8 cellular contexts compared by ENCODE assay signal in genomic region chr11:62881579-62882427, GRCh38. TPM values are rescaled to one million over a fixed set of nuclear protein-coding genes. Genes with fewer than 3 reads are reported as not detected.
DNase-seq lines count a peak whose midpoint lies in the region; ATAC-seq, FAIRE-seq and TF ChIP-seq lines count a peak whose summit lies in the region.

No MANE protein-coding gene starts in this region.

- H3K4me3 Mint-ChIP-seq in activated T-helper 17 cell treated with anti-CD3 and anti-CD28 coated beads, Interleukin-2, amount 50 U/mL, for 72 hours = peak overlapping the region; percentile 99
- H3K4me3 Mint-ChIP-seq in neural crest cell = peak overlapping the region; percentile 100
- H3K4me3 Mint-ChIP-seq in stimulated activated naive CD8-positive, alpha-beta T cell treated with anti-CD3 and anti-CD28 coated beads, Interleukin-15, amount 100 ng/mL, for 72 hours = peak overlapping the region; percentile 94

- FAIRE-seq in HTR-8/SVneo (lab: Jason Lieb, UNC) (no peak), RCC 7860 (lab: Jason Lieb, UNC) (no peak)

- peaks cover 80% of the 10 kb centered on the region for H3K36me3 Mint-ChIP-seq in activated T-helper 17 cell treated with anti-CD3 and anti-CD28 coated beads, Interleukin-2, amount 50 U/mL, for 72 hours (ENCODE audit: low read depth)
- peaks cover 50% of the 10 kb centered on the region for H3K36me3 Mint-ChIP-seq in neural crest cell (ENCODE audit: low read depth)

- peak overlapping the region; percentile 99 for H3K27ac Mint-ChIP-seq in activated T-helper 17 cell treated with anti-CD3 and anti-CD28 coated beads, Interleukin-2, amount 50 U/mL, for 72 hours
- H3K27ac Mint-ChIP-seq in neural crest cell (ENCODE audit: unreplicated experiment) = peak overlapping the region; percentile 100
- peak overlapping the region; percentile 100 for H3K27ac Mint-ChIP-seq in stimulated activated naive CD8-positive, alpha-beta T cell treated with anti-CD3 and anti-CD28 coated beads, Interleukin-15, amount 100 ng/mL, for 72 hours

- H3K9me3 Mint-ChIP-seq in activated T-helper 17 cell treated with anti-CD3 and anti-CD28 coated beads, Interleukin-2, amount 50 U/mL, for 72 hours = no peaks in the 10 kb centered on the region
- no peaks in the 10 kb centered on the region for H3K9me3 Mint-ChIP-seq in neural crest cell
- no peaks in the 10 kb centered on the region for H3K9me3 Mint-ChIP-seq in stimulated activated naive CD8-positive, alpha-beta T cell treated with anti-CD3 and anti-CD28 coated beads, Interleukin-15, amount 100 ng/mL, for 72 hours

- H3K27me3 Mint-ChIP-seq in activated T-helper 17 cell treated with anti-CD3 and anti-CD28 coated beads, Interleukin-2, amount 50 U/mL, for 72 hours = no peaks in the 10 kb centered on the region
- H3K27me3 Mint-ChIP-seq in neural crest cell (ENCODE audit: low read depth) = peaks cover 12% of the 10 kb centered on the region
- no peaks in the 10 kb centered on the region for H3K27me3 Mint-ChIP-seq in stimulated activated naive CD8-positive, alpha-beta T cell treated with anti-CD3 and anti-CD28 coated beads, Interleukin-15, amount 100 ng/mL, for 72 hours

- DNase-seq in D341Med (ENCODE audit: low spot score) (peak; percentile 83), HTR-8/SVneo (ENCODE audit: insufficient read length, low spot score) (peak; percentile 93), RCC 7860 (ENCODE audit: low spot score) (peak; percentile 90), fibroblast of peridontal ligament (ENCODE audit: extremely low read depth) (peak; percentile 97), neural crest cell (ENCODE audit: low read depth, low spot score) (peak; percentile 76)
- peak; percentile 93 to 97 for DNase-seq in stimulated activated naive CD8-positive, alpha-beta T cell treated with anti-CD3 and anti-CD28 coated beads, Interleukin-15, amount 100 ng/mL, for 72 hours

- TF ChIP-seq CTCF in neural crest cell (conservative IDR thresholded peaks at IDR 0.05) = no peak

- ATAC-seq in GM21381 (IDR thresholded peaks at IDR 0.05; ENCODE audit: unreplicated experiment) = peak; percentile 37
- peak; percentile 80 for ATAC-seq in activated T-helper 17 cell treated with anti-CD3 and anti-CD28 coated beads, Interleukin-2, amount 50 U/mL, for 72 hours (replicated peaks)
- ATAC-seq in stimulated activated naive CD8-positive, alpha-beta T cell treated with anti-CD3 and anti-CD28 coated beads, Interleukin-15, amount 100 ng/mL, for 72 hours = peak; percentile 74

- peaks cover 32% of the 10 kb centered on the region for H3K4me1 Mint-ChIP-seq in activated T-helper 17 cell treated with anti-CD3 and anti-CD28 coated beads, Interleukin-2, amount 50 U/mL, for 72 hours
- H3K4me1 Mint-ChIP-seq in neural crest cell = peaks cover 68% of the 10 kb centered on the region
- H3K4me1 Mint-ChIP-seq in stimulated activated naive CD8-positive, alpha-beta T cell treated with anti-CD3 and anti-CD28 coated beads, Interleukin-15, amount 100 ng/mL, for 72 hours = peaks cover 63% of the 10 kb centered on the region

RNA-seq across cellular contexts. Expression of gene SLC3A2, which starts 1.1 kb away (rescaled TPM):
- total RNA-seq in activated T-helper 17 cell treated with anti-CD3 and anti-CD28 coated beads, Interleukin-2, amount 50 U/mL, for 72 hours = 100 to 1,000 TPM; 176 to 287 TPM
- 181 and 185 TPM in 2 replicates for total RNA-seq in neural crest cell

RNA-seq across cellular contexts. Expression of gene CHRM1, which starts 39.4 kb away (rescaled TPM):
- total RNA-seq in activated T-helper 17 cell treated with anti-CD3 and anti-CD28 coated beads, Interleukin-2, amount 50 U/mL, for 72 hours = not detected
- not detected in 2 replicates for total RNA-seq in neural crest cell

RNA-seq across cellular contexts. Expression of gene WDR74, which starts 42.4 kb away (rescaled TPM):
- 100 to 1,000 TPM in 1 of 2 donors, 10 to 100 TPM in 1; 70.3 to 104 TPM for total RNA-seq in activated T-helper 17 cell treated with anti-CD3 and anti-CD28 coated beads, Interleukin-2, amount 50 U/mL, for 72 hours
- 62.1 and 69.2 TPM in 2 replicates for total RNA-seq in neural crest cell

RNA-seq across cellular contexts. Expression of gene TEX54, which starts 49.2 kb away (rescaled TPM):
- total RNA-seq in activated T-helper 17 cell treated with anti-CD3 and anti-CD28 coated beads, Interleukin-2, amount 50 U/mL, for 72 hours = under 1 TPM; 0.82 TPM
- not detected in 2 replicates for total RNA-seq in neural crest cell

RNA-seq across cellular contexts. Expression of gene STX5, which starts 50.0 kb away (rescaled TPM):
- total RNA-seq in activated T-helper 17 cell treated with anti-CD3 and anti-CD28 coated beads, Interleukin-2, amount 50 U/mL, for 72 hours = 10 to 100 TPM; 23.4 to 32.0 TPM
- 24.1 and 27.2 TPM in 2 replicates for total RNA-seq in neural crest cell

Comparison
In these comparisons a context has a peak if more than half of its experiments do, and no peak if none do; other contexts are left out.
1. Peak in every context shown above with its lines: DNase-seq and ATAC-seq.